Comparison of ENCODE assay signal across 10 cellular contexts in the genomic region with DNA sequence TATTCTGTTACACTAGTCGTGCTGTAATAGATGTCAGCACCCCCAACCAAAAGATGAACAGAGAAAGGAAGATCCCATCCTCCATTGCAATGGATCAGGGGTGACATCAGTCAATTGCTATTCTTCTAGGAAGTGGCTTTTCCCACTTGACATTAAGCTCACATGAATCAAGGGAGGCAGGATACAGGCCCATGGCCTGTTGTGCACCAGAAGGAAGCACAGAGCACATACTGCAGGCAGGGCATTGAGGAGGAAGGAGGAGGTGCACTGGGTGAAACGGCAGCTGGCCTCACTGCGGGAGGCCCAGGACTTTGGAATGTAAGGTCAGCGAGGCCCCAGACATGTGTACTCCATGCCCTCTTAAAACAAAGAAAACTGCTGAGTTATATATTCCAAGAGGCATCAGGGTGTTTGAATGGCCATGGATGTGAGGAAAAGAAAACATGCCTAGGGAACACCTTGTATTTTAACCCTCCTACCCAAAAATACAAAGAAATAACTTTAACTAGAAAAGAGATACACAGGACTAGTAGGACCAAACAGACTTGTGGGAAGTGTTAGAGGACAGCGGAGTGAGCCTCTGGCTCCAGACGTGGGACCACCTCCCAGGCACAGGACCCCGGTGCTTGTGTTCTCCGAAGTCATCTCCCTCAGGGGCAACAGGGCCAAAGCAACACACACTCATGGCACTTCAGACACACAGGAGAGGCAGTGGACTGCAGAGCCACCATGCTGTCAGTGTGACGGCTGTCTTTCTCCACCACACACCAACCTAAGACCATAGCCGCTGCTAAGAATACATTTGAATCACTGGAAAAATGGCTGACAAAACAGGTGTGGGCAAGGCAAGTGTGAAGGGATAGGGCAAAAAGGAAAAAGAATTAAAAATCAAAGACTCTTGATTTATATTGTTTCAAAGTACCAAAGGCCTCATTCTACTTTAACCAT. TPM values are rescaled to one million over a fixed set of nuclear protein-coding genes. Genes with fewer than 3 reads are reported as not detected.
DNase-seq lines count a peak whose midpoint lies in the region; ATAC-seq and TF ChIP-seq lines count a peak whose summit lies in the region.
"Had no signal": no experiment of that assay in that cellular context is flagged by ENCODE, and none has a peak within 500 bp of the region (broad histone marks: within the 10 kb centered on the region; RNA-seq: fewer than 3 reads in every experiment).

No MANE protein-coding gene starts in this region.

- H3K4me1 Mint-ChIP-seq in endodermal cell = peaks cover 23% of the 10 kb centered on the region
- H3K4me1 Mint-ChIP-seq in neural progenitor cell = peaks cover 39% of the 10 kb centered on the region

- no peak overlapping the region for H2AFZ ChIP-seq in neural progenitor cell (replicated peaks)

- H3K27me3 Mint-ChIP-seq in endodermal cell (ENCODE audit: insufficient read depth) (no peaks in the 10 kb centered on the region), neural progenitor cell (ENCODE audit: insufficient read depth, low read depth) (peaks cover 2% of the 10 kb centered on the region)

- H3K9me3 ChIP-seq in endodermal cell (ENCODE audit: control insufficient read depth, low read length) (no peaks in the 10 kb centered on the region), neural progenitor cell (ENCODE audit: low read depth) (no peaks in the 10 kb centered on the region)

- H3K79me2 ChIP-seq in neural progenitor cell (ENCODE audit: low read depth) = no peaks in the 10 kb centered on the region

- H3K4me3 ChIP-seq in endodermal cell (ENCODE audit: low read length) (no peak overlapping the region), neural progenitor cell (no peak overlapping the region)

- H3K36me3 Mint-ChIP-seq in endodermal cell (ENCODE audit: low read depth) = peaks cover 9% of the 10 kb centered on the region
- H3K36me3 Mint-ChIP-seq in neural progenitor cell = peaks cover 9% of the 10 kb centered on the region

- 52 to 69% methylated on average over 7 to 10 of the region's 10 CpGs for WGBS in endodermal cell (ENCODE audit: insufficient coverage in 1 of 2, insufficient read length in 1 of 2), 2 experiments

- H3K27ac ChIP-seq in endodermal cell (ENCODE audit: low read depth, low read length) = peak overlapping the region; percentile 96
- peak overlapping the region; percentile 39 for H3K27ac ChIP-seq in neural progenitor cell
- H3K27ac ChIP-seq: HL-60 had no signal

- DNase-seq in EH (ENCODE audit: low read depth) (peak; percentile 87), NCI-H446 treated with DMSO at 0.1 percent for 48 hours (lab: John Stamatoyannopoulos, UW) (peak; percentile 0), endodermal cell (peak; percentile 82), neural progenitor cell (ENCODE audit: low spot score) (peak; percentile 78), LoVo (ENCODE audit: low spot score) (no peak), NCI-H1048 (lab: John Stamatoyannopoulos, UW) (no peak), activated T-cell treated with anti-CD3 and anti-CD28 coated beads for 4 hours (no peak)
- DNase-seq: stimulated activated CD4-positive, alpha-beta T cell treated with anti-CD3 and anti-CD28 coated beads, Interleukin-4, amount 100 ng/mL, for 4 hours had no signal

- no peaks in the 10 kb centered on the region for H3K9me3 Mint-ChIP-seq in endodermal cell
- peaks cover 16% of the 10 kb centered on the region for H3K9me3 Mint-ChIP-seq in neural progenitor cell

- TF ChIP-seq CTCF in endodermal cell (conservative IDR thresholded peaks at IDR 0.05) (no peak), neural progenitor cell (IDR thresholded peaks at IDR 0.05) (no peak)

- H3K36me3 ChIP-seq in endodermal cell (ENCODE audit: control insufficient read depth, insufficient read depth, low read length) (no peaks in the 10 kb centered on the region), neural progenitor cell (no peaks in the 10 kb centered on the region)

- H3K4me3 Mint-ChIP-seq in endodermal cell (no peak overlapping the region), neural progenitor cell (no peak overlapping the region)

- H3K4me1 ChIP-seq in endodermal cell (ENCODE audit: control insufficient read depth, insufficient read depth, low read length) (no peaks in the 10 kb centered on the region), neural progenitor cell (peaks cover 33% of the 10 kb centered on the region)

- H3K27ac Mint-ChIP-seq in endodermal cell (peak overlapping the region; percentile 83), neural progenitor cell (peak overlapping the region; percentile 93)

- peak overlapping the region; percentile 11 for H3K4me2 ChIP-seq in neural progenitor cell

- no peak for ATAC-seq in HG03354 (IDR thresholded peaks at IDR 0.05; ENCODE audit: poor library complexity, severe bottlenecking, unreplicated experiment)

- peak overlapping the region; percentile 20 for H3K9ac ChIP-seq in endodermal cell (ENCODE audit: extremely low read depth, low read length, poor library complexity, severe bottlenecking)
- no peak overlapping the region for H3K9ac ChIP-seq in neural progenitor cell

- peaks cover 16% of the 10 kb centered on the region for H3F3A ChIP-seq in neural progenitor cell (ENCODE audit: low read depth)

- H4K20me1 ChIP-seq in neural progenitor cell (ENCODE audit: low read depth) = no peaks in the 10 kb centered on the region

- H3K27me3 ChIP-seq in endodermal cell (ENCODE audit: control insufficient read depth, insufficient read depth, low read length, poor library complexity, severe bottlenecking) (no peaks in the 10 kb centered on the region), neural progenitor cell (no peaks in the 10 kb centered on the region)

RNA-seq across cellular contexts. Expression of a gene that starts 51.4 kb away (rescaled TPM):
- 10 to 100 TPM; 31.2 to 45.0 TPM for total RNA-seq in endodermal cell
- 51.2 TPM for polyA plus RNA-seq in endodermal cell (2013, experiment 1 of 2)
- polyA plus RNA-seq in endodermal cell (2013, experiment 2 of 2) = 49.9 TPM
- total RNA-seq in neural progenitor cell (ENCODE audit: low replicate concordance) = 48.0 and 77.5 TPM in 2 replicates

Comparison
In these comparisons a context has a peak if more than half of its experiments do, and no peak if none do; other contexts are left out.
1. DNase-seq: peak in EH (single experiment), NCI-H446 treated with DMSO at 0.1 percent for 48 hours (single experiment), endodermal cell (single experiment) and neural progenitor cell (single experiment); none in LoVo (single experiment), NCI-H1048 (single experiment) and activated T-cell treated with anti-CD3 and anti-CD28 coated beads for 4 hours (single experiment).